In genomic region chr12:92208613-92209121, GRCh38 we compare ENCODE assay signal across 8 cellular contexts.
DNase-seq lines count a peak whose midpoint lies in the region; ATAC-seq and TF ChIP-seq lines count a peak whose summit lies in the region.

No MANE protein-coding gene starts in this region.

- no peaks in the 10 kb centered on the region for H3K36me3 Mint-ChIP-seq in activated B cell treated with CpG ODN at 0.5 μM for 24 hours (ENCODE audit: low read depth)

- intact Hi-C loops in activated B cell treated with CpG ODN at 0.5 μM for 24 hours (cut with micrococcal nuclease) (loop anchor here (1.0 to 2.0 kb wide), 3 partner anchors 22 to 62 kb away; no protein-coding TSS in a partner anchor), heart left ventricle (cut with DNase I) (no loop called here), transverse colon (cut with DNase I; ENCODE audit: low total_unique reads) (no loop called here)

- CTCF ChIA-PET in activated B cell treated with CpG ODN at 0.5 μM for 24 hours (lab: Charles Lee) = interaction anchor here (0.6 to 1.1 kb wide), 4 partner anchors 37 to 362 kb away, joined by 3 to 4 read pairs (median 3); partner anchors contain the start of gene BTG1

- H3K9me3 ChIP-seq in heart left ventricle (peaks cover 0 to 13% (median 0%) of the 10 kb centered on the region in 12 donors), transverse colon (no peaks in the 10 kb centered on the region)

- no peaks in the 10 kb centered on the region for H3K36me3 ChIP-seq in GM06990 (ENCODE audit: control insufficient read depth, insufficient read depth, low read length)
- no peaks in the 10 kb centered on the region for H3K36me3 ChIP-seq in heart left ventricle
- no peaks in the 10 kb centered on the region for H3K36me3 ChIP-seq in transverse colon

- WGBS in heart left ventricle, 4 donors = 38 to 45% (median 42%) methylated on average over 6 of the region's 6 CpGs
- 36 to 50% methylated on average over 2 to 6 of the region's 6 CpGs for WGBS in transverse colon (ENCODE audit: low coverage in 1 of 2), 2 donors

- peak overlapping the region; percentile 70 for H3K27ac Mint-ChIP-seq in activated B cell treated with CpG ODN at 0.5 μM for 24 hours

- H3K27ac ChIP-seq in heart left ventricle = peak overlapping the region in 6 of 12 donors; percentile 17 to 89 (median 35)
- peak overlapping the region; percentile 31 to 72 (median 58) for H3K27ac ChIP-seq in transverse colon

- no peaks in the 10 kb centered on the region for H3K27me3 Mint-ChIP-seq in activated B cell treated with CpG ODN at 0.5 μM for 24 hours

- H3K4me1 Mint-ChIP-seq in activated B cell treated with CpG ODN at 0.5 μM for 24 hours = peaks cover 28% of the 10 kb centered on the region

- H3K27me3 ChIP-seq in GM06990 (replicated peaks; ENCODE audit: control insufficient read depth, insufficient read depth, low read length) (no peaks in the 10 kb centered on the region), heart left ventricle (no peaks in the 10 kb centered on the region), transverse colon (no peaks in the 10 kb centered on the region)

- no peak for TF ChIP-seq POLR2A in heart left ventricle (IDR thresholded peaks at IDR 0.05)
- TF ChIP-seq POLR2A in transverse colon (IDR thresholded peaks at IDR 0.05) = no peak

- in situ Hi-C loops in transverse colon (cut with MboI; ENCODE audit: low pct_ligation_motif_present in 1 of 4, low pct_unique_long_range_greater_than_20kb in 1 of 4, low sequenced_read_pairs in 3 of 4) = no loop called here

- no peak for TF ChIP-seq EP300 in transverse colon (IDR thresholded peaks at IDR 0.05; ENCODE audit: low read depth)

- ATAC-seq in GM21381 (IDR thresholded peaks at IDR 0.05; ENCODE audit: unreplicated experiment) (peak; percentile 81), HG03575 (IDR thresholded peaks at IDR 0.05; ENCODE audit: extremely low read depth, insufficient number of reproducible peaks, low FRiP score, unreplicated experiment) (peak; percentile 70), activated B cell treated with CpG ODN at 0.5 μM for 24 hours (ENCODE audit: low read depth) (peak; percentile 84), heart left ventricle (peak; percentile 61 to 94 (median 88))

- POLR2A ChIA-PET in activated B cell treated with CpG ODN at 0.5 μM for 24 hours (lab: Charles Lee) = interaction anchor here (0.8 to 4.0 kb wide), 18 partner anchors 10 to 294 kb away, joined by 3 to 75 read pairs (median 5); partner anchors contain the start of gene BTG1

- H3K4me3 ChIP-seq in GM06990 (replicated peaks; ENCODE audit: low read depth, low read length) (peak overlapping the region; percentile 21), heart left ventricle (peak overlapping the region in 2 of 12 donors; percentile 1 to 39), transverse colon (no peak overlapping the region)

- TF ChIP-seq CTCF in GM06990 (IDR thresholded peaks at IDR 0.05; ENCODE audit: insufficient read depth, low read length, poor library complexity, severe bottlenecking) = no peak
- TF ChIP-seq CTCF in activated B cell treated with CpG ODN at 0.5 μM for 24 hours (IDR thresholded peaks at IDR 0.05) = no peak
- no peak for TF ChIP-seq CTCF in heart left ventricle (IDR thresholded peaks at IDR 0.05)
- TF ChIP-seq CTCF in transverse colon (IDR thresholded peaks at IDR 0.05) = no peak

- H3K9me3 Mint-ChIP-seq in activated B cell treated with CpG ODN at 0.5 μM for 24 hours = peaks cover 3% of the 10 kb centered on the region

- H3K4me1 ChIP-seq in heart left ventricle (peaks cover 0 to 34% (median 5%) of the 10 kb centered on the region in 12 donors), transverse colon (peaks cover 0 to 15% (median 7%) of the 10 kb centered on the region in 4 donors)

- DNase-seq in GM06990 (ENCODE audit: extremely low read depth, insufficient read length) (peak; percentile 35), activated B cell treated with CpG ODN at 0.5 μM for 24 hours (no peak), heart left ventricle (peak in 1 of 5 donors; percentile 15), transverse colon (no peak), NCI-H1694 treated with DMSO at 0.1 percent for 48 hours (lab: John Stamatoyannopoulos, UW) (no peak), NCI-H2029 treated with DMSO at 0.1 percent for 48 hours (lab: John Stamatoyannopoulos, UW) (no peak)

- peak overlapping the region; percentile 61 for H3K4me3 Mint-ChIP-seq in activated B cell treated with CpG ODN at 0.5 μM for 24 hours
